9 cellular contexts compared by ENCODE assay signal in the genomic region with DNA sequence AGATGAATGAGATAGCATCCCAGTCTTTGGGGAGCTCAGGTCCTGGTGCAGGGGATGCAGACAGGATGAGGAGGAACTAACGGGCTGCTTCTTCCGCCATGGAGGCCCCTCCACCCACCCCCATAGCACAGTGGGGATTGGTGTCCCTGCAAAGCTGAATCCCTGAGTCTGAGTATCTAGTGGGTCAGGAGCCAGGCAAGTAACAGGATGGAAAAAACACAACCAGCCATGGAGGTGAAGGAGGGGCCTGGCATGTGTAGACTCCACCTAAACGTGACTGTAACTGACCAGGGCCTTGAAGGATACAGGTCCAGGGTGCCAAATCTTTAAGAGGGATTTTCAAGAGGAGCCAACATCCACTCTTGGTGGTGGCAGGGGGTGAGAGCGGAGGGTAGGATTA.
"Had no signal": no experiment of that assay in that cellular context is flagged by ENCODE, and none has a peak within 500 bp of the region (broad histone marks: within the 10 kb centered on the region; RNA-seq: fewer than 3 reads in every experiment).

No MANE protein-coding gene starts in this region.

- H3K27ac Mint-ChIP-seq: GM23338, H9, HFFc6 had no signal

- ATAC-seq: GM23338, HCT116 had no signal

- H3K4me3 ChIP-seq: GM23248, GM23338, HAP-1 had no signal

- H2AFZ ChIP-seq: GM23248, GM23338 had no signal

- H3K9ac ChIP-seq: GM23248 had no signal

- H3K4me1 ChIP-seq: HAP-1 had no signal

- H3K9me3 Mint-ChIP-seq: GM23338, H9 had no signal

- H3K9me3 ChIP-seq: HAP-1 had no signal

- H3K4me1 Mint-ChIP-seq: GM23338 had no signal

- H3K27ac ChIP-seq: GM23248 had no signal

- H3K4me2 ChIP-seq: GM23338 had no signal

- H3K4me3 Mint-ChIP-seq: GM23338, H9, HFFc6 had no signal

- DNase-seq: GM23248, GOT3, H7, H9, HCEC 1CT, HFFc6 had no signal

- H3K36me3 ChIP-seq: HAP-1 had no signal
